1 cellular context compared by ENCODE assay signal in genomic region chr6:66421570-66421969, GRCh38.
TF ChIP-seq lines count a peak whose summit lies in the region.

No MANE protein-coding gene starts in this region.

TF ChIP-seq in WTC11, 78 proteins besides CTCF, POLR2A, EP300 and RAD21 (continued from another document):
- TF ChIP-seq USF2 (CRISPR knock-in tag; IDR thresholded peaks at IDR 0.05), result no peak
- no peak for TF ChIP-seq AR (CRISPR knock-in tag; IDR thresholded peaks at IDR 0.05)
- TF ChIP-seq ZNF532 (CRISPR knock-in tag; IDR thresholded peaks at IDR 0.05; ENCODE audit: borderline replicate concordance), result no peak
- no peak for TF ChIP-seq ZNF416 (CRISPR knock-in tag; IDR thresholded peaks at IDR 0.05)
- TF ChIP-seq FOXP4 (CRISPR knock-in tag; IDR thresholded peaks at IDR 0.05), result no peak
TF ChIP-seq in WTC11: peak in this region for 0.
